Comparison of ENCODE assay signal across 9 cellular contexts in the genomic region with DNA sequence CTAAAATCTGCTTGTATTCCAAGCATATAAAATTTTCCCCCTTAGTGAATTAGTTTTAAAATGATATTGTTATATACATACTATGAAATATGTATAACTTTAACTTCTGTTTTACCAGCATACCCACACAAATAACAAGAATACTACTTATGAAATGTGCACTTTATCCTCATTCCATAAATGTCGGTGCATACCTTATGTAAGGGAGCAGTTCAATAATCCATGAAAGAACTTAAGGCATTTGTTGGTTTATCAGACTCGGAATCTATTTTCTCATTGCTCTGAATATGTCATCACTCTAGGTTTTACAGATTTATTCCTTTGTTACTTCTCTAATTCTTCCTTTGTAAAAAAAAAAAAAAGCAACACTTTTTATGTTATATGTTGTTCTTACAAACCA.
"Had no signal": no experiment of that assay in that cellular context is flagged by ENCODE, and none has a peak within 500 bp of the region (broad histone marks: within the 10 kb centered on the region; RNA-seq: fewer than 3 reads in every experiment).

No MANE protein-coding gene starts in this region.

- H3K9me3 ChIP-seq: HAP-1 had no signal

- FAIRE-seq: K562 had no signal

- H3K27ac ChIP-seq: GM23248, HL-60 had no signal

- DNase-seq: GM23248, GOT3, H7, HFFc6, IMR-90, KG1 had no signal

- H3K4me3 Mint-ChIP-seq: HFFc6 had no signal

- H3K4me3 ChIP-seq: GM23248, HAP-1, K562 had no signal

- H3K27ac Mint-ChIP-seq: HFFc6 had no signal

- H3K36me3 ChIP-seq: HAP-1 had no signal

- H3K9me3 Mint-ChIP-seq: HFFc6 had no signal
